ENCODE assay signal across 1 cellular context in the genomic region with DNA sequence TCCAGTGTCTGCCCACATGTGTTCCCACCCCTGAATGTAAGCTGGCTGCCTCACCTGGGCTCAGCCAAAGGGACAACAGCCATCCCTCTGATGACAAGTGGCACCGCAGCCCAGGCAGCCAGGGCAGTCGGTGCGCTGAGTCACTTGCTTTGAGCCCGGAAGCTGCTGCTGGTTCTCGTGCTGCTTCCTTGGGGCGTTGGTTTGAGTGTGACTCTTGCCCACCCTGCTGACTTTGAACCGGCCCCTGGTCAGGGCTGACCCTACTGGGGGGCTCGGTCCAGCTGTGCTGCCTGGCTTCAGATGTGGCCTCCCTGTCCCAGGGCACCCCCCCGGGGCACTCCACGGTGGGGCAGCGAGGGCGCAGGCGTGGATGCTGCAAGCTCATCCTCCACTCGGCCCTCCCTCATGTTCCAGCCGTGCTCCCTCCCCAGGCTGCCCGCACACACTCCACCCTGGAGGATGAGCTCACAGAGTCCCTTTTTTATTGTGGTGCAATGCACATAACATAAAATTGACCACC.
TF ChIP-seq lines count a peak whose summit lies in the region.

No MANE protein-coding gene starts in this region.

TF ChIP-seq in H1, 55 proteins besides CTCF, POLR2A, EP300 and RAD21:
- no peak for TF ChIP-seq GABPA (IDR thresholded peaks at IDR 0.05; ENCODE audit: borderline replicate concordance, insufficient read depth, low read length)
- TF ChIP-seq CBX5 (IDR thresholded peaks at IDR 0.05; ENCODE audit: low read depth, low read length) = no peak
- no peak for TF ChIP-seq NRF1 (IDR thresholded peaks at IDR 0.05; ENCODE audit: low read depth, low read length)
- TF ChIP-seq CBX8 (IDR thresholded peaks at IDR 0.05; ENCODE audit: borderline replicate concordance, low read depth, low read length) = no peak
- TF ChIP-seq POU5F1 (IDR thresholded peaks at IDR 0.05; ENCODE audit: low read depth, low read length) = no peak
- TF ChIP-seq TAF7 (optimal IDR thresholded peaks at IDR 0.05; ENCODE audit: borderline replicate concordance, low read depth, low read length) = no peak
- TF ChIP-seq HDAC2 (IDR thresholded peaks at IDR 0.05; ENCODE audit: borderline replicate concordance in 1 of 2, low read depth in 2 of 2, low read length in 2 of 2) = no peak
- TF ChIP-seq GTF2F1 (IDR thresholded peaks at IDR 0.05; ENCODE audit: borderline replicate concordance, low read depth, low read length) = no peak
- TF ChIP-seq KDM5A (IDR thresholded peaks at IDR 0.05; ENCODE audit: low read length) = no peak
- no peak for TF ChIP-seq MAFK (IDR thresholded peaks at IDR 0.05; ENCODE audit: low read depth, low read length)
